Comparison of ENCODE assay signal across 24 cellular contexts in genomic region chr22:26707090-26707489, GRCh38.
"Had no signal": no experiment of that assay in that cellular context is flagged by ENCODE, and none has a peak within 500 bp of the region (broad histone marks: within the 10 kb centered on the region; RNA-seq: fewer than 3 reads in every experiment).

No MANE protein-coding gene starts in this region.

- H3K4me3 Mint-ChIP-seq: activated CD4-positive, alpha-beta memory T cell treated with anti-CD3 and anti-CD28 coated beads, Interleukin-2, amount 10 ng/mL, durations not matched to agents 7 days and 5 days; activated CD4-positive, alpha-beta T cell treated with anti-CD3 and anti-CD28 coated beads for 36 hours; activated naive CD4-positive, alpha-beta T cell treated with anti-CD3 and anti-CD28 coated beads for 36 hours; activated naive CD8-positive, alpha-beta T cell; activated T-helper 17 cell treated with anti-CD3 and anti-CD28 coated beads, Interleukin-2, amount 50 U/mL, for 72 hours; T-helper 17 cell had no signal

- DNase-seq: activated CD4-positive, alpha-beta memory T cell treated with anti-CD3 and anti-CD28 coated beads, Interleukin-2, amount 10 ng/mL, durations not matched to agents 7 days and 5 days; activated CD4-positive, alpha-beta T cell treated with anti-CD3 and anti-CD28 coated beads for 36 hours; activated CD4-positive, alpha-beta T cell treated with anti-CD3 and anti-CD28 coated beads, Interleukin-2, amount 50 U/mL, for 1 hour; activated CD4-positive, CD25-positive, alpha-beta regulatory T cell; activated gamma-delta T cell; activated naive CD4-positive, alpha-beta T cell treated with anti-CD3 and anti-CD28 coated beads for 36 hours; activated T-cell treated with anti-CD3 and anti-CD28 coated beads for 4 hours; activated T-cell treated with anti-CD3 and anti-CD28 coated beads, Interleukin-2, amount 50 U/mL, for 48 hours; caudate nucleus; NCI-H1048; NCI-H1694; NCI-H2107; NCI-H2171 treated with DMSO at 0.1 percent for 48 hours; NCI-H226; NCI-H526; NCI-H82; NK-92 treated with Interleukin-12 subunit alpha and Interleukin-12 subunit beta, amount 100 ng/mL, for 24 hours; PC-9; SIG-M5; T-helper 17 cell; T-helper 9 cell had no signal

- H3K27ac Mint-ChIP-seq: activated CD4-positive, alpha-beta memory T cell treated with anti-CD3 and anti-CD28 coated beads, Interleukin-2, amount 10 ng/mL, durations not matched to agents 7 days and 5 days; activated CD4-positive, alpha-beta T cell treated with anti-CD3 and anti-CD28 coated beads for 36 hours; activated naive CD4-positive, alpha-beta T cell treated with anti-CD3 and anti-CD28 coated beads for 36 hours; activated naive CD8-positive, alpha-beta T cell; activated T-helper 17 cell treated with anti-CD3 and anti-CD28 coated beads, Interleukin-2, amount 50 U/mL, for 72 hours; T-helper 17 cell had no signal

- H3K4me2 ChIP-seq: PC-9 had no signal

- H2AFZ ChIP-seq: PC-9 had no signal

- ATAC-seq: activated CD4-positive, alpha-beta T cell treated with anti-CD3 and anti-CD28 coated beads for 36 hours; activated T-helper 17 cell treated with anti-CD3 and anti-CD28 coated beads, Interleukin-2, amount 50 U/mL, for 72 hours; T-helper 17 cell had no signal

- H3K27me3 Mint-ChIP-seq: activated CD4-positive, alpha-beta memory T cell treated with anti-CD3 and anti-CD28 coated beads, Interleukin-2, amount 10 ng/mL, durations not matched to agents 7 days and 5 days; activated CD4-positive, alpha-beta T cell treated with anti-CD3 and anti-CD28 coated beads for 36 hours; activated naive CD8-positive, alpha-beta T cell; activated T-helper 17 cell treated with anti-CD3 and anti-CD28 coated beads, Interleukin-2, amount 50 U/mL, for 72 hours; T-helper 17 cell had no signal

- H3K27ac ChIP-seq: PC-9, VCaP had no signal

- H3K4me3 ChIP-seq: PC-9 had no signal

- H3K9me3 Mint-ChIP-seq: activated T-helper 17 cell treated with anti-CD3 and anti-CD28 coated beads, Interleukin-2, amount 50 U/mL, for 72 hours had no signal
